Comparison of ENCODE assay signal across 9 cellular contexts in genomic region chr15:74432271-74432967, GRCh38. TPM values are rescaled to one million over a fixed set of nuclear protein-coding genes. Genes with fewer than 3 reads are reported as not detected.
DNase-seq lines count a peak whose midpoint lies in the region; ATAC-seq, FAIRE-seq and TF ChIP-seq lines count a peak whose summit lies in the region.
"Had no signal": no experiment of that assay in that cellular context is flagged by ENCODE, and none has a peak within 500 bp of the region (broad histone marks: within the 10 kb centered on the region; RNA-seq: fewer than 3 reads in every experiment).

No MANE protein-coding gene starts in this region.

- H3K36me3 ChIP-seq in heart left ventricle (no peaks in the 10 kb centered on the region), HepG2 (replicated peaks in 1 of 2; ENCODE audit: control insufficient read depth in 1 of 2, insufficient read depth in 2 of 2, low read length in 2 of 2) (peaks cover 12 to 19% of the 10 kb centered on the region in 2 experiments; a peak in 4 of 5 replicates), upper lobe of left lung (no peaks in the 10 kb centered on the region)

- H2AFZ ChIP-seq in HepG2 (ENCODE audit: low read length), result no peak overlapping the region

- TF ChIP-seq CTCF in heart left ventricle (IDR thresholded peaks at IDR 0.05), result no peak
- TF ChIP-seq CTCF in HepG2 (CRISPR knock-in tag; IDR thresholded peaks at IDR 0.05), result no peak
- no peak for TF ChIP-seq CTCF in upper lobe of left lung (IDR thresholded peaks at IDR 0.05)

- TF ChIP-seq RAD21 in HepG2 (CRISPR knock-in tag; IDR thresholded peaks at IDR 0.05), result no peak

- CTCF ChIA-PET in HepG2 (lab: Yijun Ruan, JAX; ENCODE audit: low intra/inter-chr PET ratio, low total read pairs), result no interaction called here

- in situ Hi-C loops in HepG2 (cut with HindIII; ENCODE audit: extremely low pct_ligation_motif_present, low pct_unique_long_range_greater_than_20kb), result loop anchor here (5.0 kb wide), 1 partner anchor 45 kb away; no protein-coding TSS in a partner anchor

- FAIRE-seq in HepG2 (lab: Jason Lieb, UNC), result no peak

- H3K27ac ChIP-seq in heart left ventricle (no peak overlapping the region), angular gyrus (ENCODE audit: low read depth, low read length) (peak overlapping the region; percentile 91), HepG2 (ENCODE audit: extremely low read length, insufficient read depth, low read length) (no peak overlapping the region), upper lobe of left lung (peak overlapping the region in 2 of 4 donors; percentile 78 to 86)

- DNase-seq in heart left ventricle (no peak), Right ventricle myocardium inferior (ENCODE audit: missing footprints) (no peak), HepG2 (ENCODE audit: low spot score) (no peak), upper lobe of left lung (no peak), iPS-NIHi11 (ENCODE audit: low spot score) (no peak), MV-4-11 (lab: John Stamatoyannopoulos, UW) (no peak), NCI-H187 (lab: John Stamatoyannopoulos, UW) (no peak)
- DNase-seq: body of pancreas had no signal

- H3K4me3 ChIP-seq in heart left ventricle, result peak overlapping the region; percentile 50 to 94 (median 82)
- H3K4me3 ChIP-seq in HepG2 (replicated peaks in 1 of 3; ENCODE audit: insufficient read depth in 1 of 3, low read depth in 2 of 3, low read length in 3 of 3), result peak overlapping the region; percentile 80 to 95 (median 87)
- H3K4me3 ChIP-seq in upper lobe of left lung, result peak overlapping the region; percentile 84 to 86 (median 86)

- peaks cover 19% of the 10 kb centered on the region for H4K20me1 ChIP-seq in HepG2 (ENCODE audit: insufficient read depth, low read length)

- H3K9me3 ChIP-seq in heart left ventricle, result no peaks in the 10 kb centered on the region
- H3K9me3 ChIP-seq in HepG2 (ENCODE audit: low read length), result no peaks in the 10 kb centered on the region
- H3K9me3 ChIP-seq in upper lobe of left lung, result no peaks in the 10 kb centered on the region
- H3K9me3 ChIP-seq: body of pancreas had no signal

- ATAC-seq in heart left ventricle (no peak), Right ventricle myocardium inferior (no peak), HepG2 (no peak), upper lobe of left lung (ENCODE audit: low FRiP score in 2 of 2) (no peak)

- TF ChIP-seq EP300 in HepG2 (IDR thresholded peaks at IDR 0.05; ENCODE audit: low read depth in 2 of 2, low read length in 2 of 2) (no peak), HepG2 (CRISPR knock-in tag; IDR thresholded peaks at IDR 0.05; ENCODE audit: borderline replicate concordance) (no peak), upper lobe of left lung (IDR thresholded peaks at IDR 0.05) (no peak)

- H3K4me2 ChIP-seq in HepG2 (ENCODE audit: low read depth, low read length), result peak overlapping the region; percentile 75

- intact Hi-C loops in heart left ventricle (cut with DNase I), result no loop called here
- intact Hi-C loops in Right ventricle myocardium inferior (cut with DNase I), result loop anchor here (10.0 kb wide), 1 partner anchor 182 kb away; the partner anchor contains the start of gene CLK3
- intact Hi-C loops in HepG2 (cut with micrococcal nuclease; ENCODE audit: unreplicated experiment), result no loop called here

- no TSS peak for BruUV-seq in HepG2 (replicated peaks; lab: Mats Ljungman, UMichigan)

- H3K27me3 ChIP-seq in heart left ventricle (peaks cover 0 to 13% (median 4%) of the 10 kb centered on the region in 9 donors), HepG2 (ENCODE audit: control insufficient read depth in 1 of 2, insufficient read depth in 2 of 2, low read length in 2 of 2) (no peaks in the 10 kb centered on the region), upper lobe of left lung (peaks cover 0 to 14% (median 6%) of the 10 kb centered on the region in 4 donors)
- H3K27me3 ChIP-seq: body of pancreas had no signal

- POLR2A ChIA-PET in HepG2 (lab: Yijun Ruan, JAX), result interaction anchor here (0.9 to 9.8 kb wide), 10 partner anchors 9 to 50 kb away, joined by 3 to 140 read pairs (median 8); partner anchors contain the start of gene UBL7

- WGBS in heart left ventricle, 4 donors, result 27 to 32% (median 31%) methylated on average over 21 of the region's 21 CpGs
- WGBS in HepG2 (ENCODE audit: low lambda C conversion rate), result 0% methylated on average over 4 of the region's 21 CpGs
- 33 to 55% methylated on average over 4 to 19 of the region's 21 CpGs for WGBS in upper lobe of left lung, 2 donors

- H3K79me2 ChIP-seq in HepG2 (ENCODE audit: insufficient read depth, low read length), result peaks cover 52% of the 10 kb centered on the region

- TF ChIP-seq POLR2A in heart left ventricle (IDR thresholded peaks at IDR 0.05) (no peak), HepG2 (IDR thresholded peaks at IDR 0.05; ENCODE audit: insufficient read depth in 1 of 2, low read depth in 2 of 2, low read length in 2 of 2) (no peak), upper lobe of left lung (IDR thresholded peaks at IDR 0.05) (no peak)

- H3K9ac ChIP-seq in HepG2 (ENCODE audit: insufficient read depth, low read depth, low read length), result peak overlapping the region; percentile 55

- H3K4me1 ChIP-seq in heart left ventricle, result peaks cover 0 to 45% (median 15%) of the 10 kb centered on the region in 12 donors
- H3K4me1 ChIP-seq in HepG2 (ENCODE audit: insufficient read depth, low read length), result peaks cover 71% of the 10 kb centered on the region
- peaks cover 17 to 25% (median 23%) of the 10 kb centered on the region in 4 donors for H3K4me1 ChIP-seq in upper lobe of left lung

TF ChIP-seq in HepG2, 621 proteins besides CTCF, POLR2A, EP300 and RAD21 (continues in another document):
- no peak for TF ChIP-seq GATAD1 (CRISPR knock-in tag; IDR thresholded peaks at IDR 0.05)
- no peak for TF ChIP-seq ZNF335 (CRISPR knock-in tag; IDR thresholded peaks at IDR 0.05)
- no peak for TF ChIP-seq RORA (CRISPR knock-in tag; IDR thresholded peaks at IDR 0.05)
- TF ChIP-seq SOX5 (CRISPR knock-in tag; IDR thresholded peaks at IDR 0.05; ENCODE audit: borderline replicate concordance), result no peak
- no peak for TF ChIP-seq ZNF136 (CRISPR knock-in tag; IDR thresholded peaks at IDR 0.05; ENCODE audit: low read depth)
- no peak for TF ChIP-seq ZNF670 (CRISPR knock-in tag; IDR thresholded peaks at IDR 0.05; ENCODE audit: borderline replicate concordance)

RNA-seq across cellular contexts. Expression of gene SEMA7A, which starts 1.3 kb away (rescaled TPM):
- total RNA-seq in heart left ventricle (1 to 10 TPM in 8 of 9 donors, under 1 TPM in 1; 0.81 to 7.5 (median 1.9) TPM), Right ventricle myocardium inferior (1.6 TPM), HepG2 (2016; rRNA removed; fragmentation: Illumina TruSeq; extraction: Trizol) (7.1 and 15.8 TPM in 2 replicates), upper lobe of left lung (1 to 10 TPM; 1.0 to 9.1 (median 5.3) TPM)
- polyA plus RNA-seq in heart left ventricle (under 1 TPM; 0.53 to 0.98 TPM), HepG2 (2011; rRNA removed) (9.0 and 11.3 TPM in 2 replicates)
- total RNA-seq in HepG2 (2016; cell fraction: cytosol; rRNA removed; fragmentation: Illumina TruSeq; extraction: Trizol; ENCODE audit: low read depth), result 6.7 and 6.9 TPM in 2 replicates
- 5.8 and 16.8 TPM in 2 replicates for total RNA-seq in HepG2 (2016; cell fraction: insoluble cytoplasmic fraction; rRNA removed; fragmentation: Illumina TruSeq; extraction: Trizol)
- 6.1 and 7.5 TPM in 2 replicates for total RNA-seq in HepG2 (2016; cell fraction: membrane; rRNA removed; fragmentation: Illumina TruSeq; extraction: Trizol)
- 18.1 and 21.2 TPM in 2 replicates for total RNA-seq in HepG2 (2016; cell fraction: nucleus; rRNA removed; fragmentation: Illumina TruSeq; extraction: Trizol)
- 9.5 and 11.5 TPM in 2 replicates for polyA plus RNA-seq in HepG2 (2011; cell fraction: cytosol; rRNA removed)
- polyA plus RNA-seq in HepG2 (2011; cell fraction: nucleus; rRNA removed), result 27.8 and 40.2 TPM in 2 replicates
- polyA plus RNA-seq in HepG2 (2012), result 6.1 and 9.1 TPM in 2 replicates
- polyA plus RNA-seq in HepG2 (2016; cell fraction: cytosol; fragmentation: Illumina TruSeq; extraction: Trizol; ENCODE audit: low read depth), result 0.77 and 0.90 TPM in 2 replicates
- 3.7 and 5.2 TPM in 2 replicates for polyA plus RNA-seq in HepG2 (2016; cell fraction: insoluble cytoplasmic fraction; fragmentation: Illumina TruSeq; extraction: Trizol; ENCODE audit: low read depth)
- polyA plus RNA-seq in HepG2 (2016; cell fraction: membrane; fragmentation: Illumina TruSeq; extraction: Trizol; ENCODE audit: low read depth), result 2.0 and 2.2 TPM in 2 replicates
- 40.2 and 42.1 TPM in 2 replicates for polyA plus RNA-seq in HepG2 (2016; cell fraction: nucleus; fragmentation: Illumina TruSeq; extraction: Trizol; ENCODE audit: insufficient read depth, low read depth)
- 1.2 and 27.6 TPM in 2 replicates for polyA minus RNA-seq in HepG2 (2011; rRNA and poly(A)+ RNA removed; ENCODE audit: low replicate concordance)
- polyA minus RNA-seq in HepG2 (2011; cell fraction: cytosol; rRNA and poly(A)+ RNA removed), result 8.8 and 9.2 TPM in 2 replicates
- polyA minus RNA-seq in HepG2 (2011; cell fraction: nucleus; rRNA and poly(A)+ RNA removed), result 13.6 and 14.7 TPM in 2 replicates

RNA-seq across cellular contexts. Expression of gene UBL7, which starts 28.5 kb away (rescaled TPM):
- 100 to 1,000 TPM in 1 of 9 donors, 10 to 100 TPM in 8; 40.6 to 102 (median 54.5) TPM for total RNA-seq in heart left ventricle
- 10 to 100 TPM; 45.4 to 45.5 TPM for polyA plus RNA-seq in heart left ventricle
- 47.7 TPM for total RNA-seq in Right ventricle myocardium inferior
- total RNA-seq in HepG2 (2016; rRNA removed; fragmentation: Illumina TruSeq; extraction: Trizol), result 55.0 and 63.2 TPM in 2 replicates
- total RNA-seq in HepG2 (2016; cell fraction: cytosol; rRNA removed; fragmentation: Illumina TruSeq; extraction: Trizol; ENCODE audit: low read depth), result 40.0 and 66.0 TPM in 2 replicates
- total RNA-seq in HepG2 (2016; cell fraction: insoluble cytoplasmic fraction; rRNA removed; fragmentation: Illumina TruSeq; extraction: Trizol), result 52.3 and 63.7 TPM in 2 replicates
- total RNA-seq in HepG2 (2016; cell fraction: membrane; rRNA removed; fragmentation: Illumina TruSeq; extraction: Trizol), result 56.6 and 72.2 TPM in 2 replicates
- total RNA-seq in HepG2 (2016; cell fraction: nucleus; rRNA removed; fragmentation: Illumina TruSeq; extraction: Trizol), result 14.7 and 21.3 TPM in 2 replicates
- polyA plus RNA-seq in HepG2 (2011; rRNA removed), result 63.5 and 65.3 TPM in 2 replicates
- polyA plus RNA-seq in HepG2 (2011; cell fraction: cytosol; rRNA removed), result 57.8 and 86.0 TPM in 2 replicates
- 25.5 and 27.0 TPM in 2 replicates for polyA plus RNA-seq in HepG2 (2011; cell fraction: nucleus; rRNA removed)
- 38.1 and 49.1 TPM in 2 replicates for polyA plus RNA-seq in HepG2 (2012)
- 60.3 and 88.5 TPM in 2 replicates for polyA plus RNA-seq in HepG2 (2016; cell fraction: cytosol; fragmentation: Illumina TruSeq; extraction: Trizol; ENCODE audit: low read depth)
- 70.2 and 77.9 TPM in 2 replicates for polyA plus RNA-seq in HepG2 (2016; cell fraction: insoluble cytoplasmic fraction; fragmentation: Illumina TruSeq; extraction: Trizol; ENCODE audit: low read depth)
- polyA plus RNA-seq in HepG2 (2016; cell fraction: membrane; fragmentation: Illumina TruSeq; extraction: Trizol; ENCODE audit: low read depth), result 79.8 and 95.5 TPM in 2 replicates
- 32.2 and 35.3 TPM in 2 replicates for polyA plus RNA-seq in HepG2 (2016; cell fraction: nucleus; fragmentation: Illumina TruSeq; extraction: Trizol; ENCODE audit: insufficient read depth, low read depth)
- polyA minus RNA-seq in HepG2 (2011; rRNA and poly(A)+ RNA removed; ENCODE audit: low replicate concordance), result 109 and 162 TPM in 2 replicates
- 22.8 and 25.9 TPM in 2 replicates for polyA minus RNA-seq in HepG2 (2011; cell fraction: cytosol; rRNA and poly(A)+ RNA removed)
- polyA minus RNA-seq in HepG2 (2011; cell fraction: nucleus; rRNA and poly(A)+ RNA removed), result 11.3 and 16.4 TPM in 2 replicates
- total RNA-seq in upper lobe of left lung, result 10 to 100 TPM; 22.0 to 53.1 (median 48.6) TPM
